In the genomic region with DNA sequence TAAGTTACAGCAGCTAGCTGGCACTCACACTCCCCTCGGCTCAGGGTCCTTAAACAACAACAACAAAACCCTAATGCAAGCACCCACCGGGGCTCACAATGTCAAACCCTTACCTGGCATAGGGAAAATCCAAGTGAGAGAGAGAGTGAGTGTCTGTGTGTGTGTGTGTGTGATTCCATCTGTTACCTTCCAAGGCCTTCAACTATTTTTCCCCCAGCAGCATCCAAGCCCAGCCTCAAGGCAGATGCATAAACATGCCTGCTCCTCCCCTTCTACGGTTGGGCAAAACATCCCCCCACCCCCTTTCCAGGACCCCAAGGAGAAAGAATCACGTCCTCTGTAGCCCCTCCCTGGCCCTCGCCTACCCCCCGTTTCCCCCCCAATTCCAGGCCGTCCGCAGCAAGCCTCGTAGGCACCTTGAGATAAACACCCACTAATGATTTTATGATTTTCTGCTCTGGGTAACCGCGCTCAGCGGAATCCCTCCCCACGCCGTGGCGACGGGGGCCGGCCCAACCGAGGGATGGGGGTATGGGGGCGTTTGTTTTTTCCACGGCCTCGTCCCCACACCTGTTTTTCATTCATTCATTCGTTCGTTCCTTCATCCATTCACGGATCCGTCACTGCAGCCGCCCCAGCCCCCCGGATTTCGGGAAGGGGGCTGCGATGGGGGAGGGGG, we compare ENCODE assay signal across 9 cellular contexts. TPM values are rescaled to one million over a fixed set of nuclear protein-coding genes. Genes with fewer than 3 reads are reported as not detected.
DNase-seq lines count a peak whose midpoint lies in the region; ATAC-seq and TF ChIP-seq lines count a peak whose summit lies in the region.
"Not testable (repeated sequence)": the region's sequence is repeated elsewhere in the genome, so short reads cannot be mapped to it uniquely, and the experiment has no call there.
"Had no signal": no experiment of that assay in that cellular context is flagged by ENCODE, and none has a peak within 500 bp of the region (broad histone marks: within the 10 kb centered on the region; RNA-seq: fewer than 3 reads in every experiment).

No MANE protein-coding gene starts in this region.

- not testable (repeated sequence) for ATAC-seq in CD8-positive, alpha-beta T cell; effector memory CD8-positive, alpha-beta T cell (replicated peaks)

- WGBS in ovary, 3 donors, result 1 to 2% (median 1%) methylated on average over 25 to 29 of the region's 29 CpGs

- peaks cover 11% of the 10 kb centered on the region for H3K4me1 ChIP-seq in CD8-positive, alpha-beta T cell (ENCODE audit: insufficient read depth, low read length)
- H3K4me1 ChIP-seq in SJCRH30; ovary (ENCODE audit: insufficient read depth): not testable (repeated sequence)

- H3K27ac ChIP-seq in CD8-positive, alpha-beta T cell (ENCODE audit: low read depth, low read length); SJCRH30: not testable (repeated sequence)
- H3K27ac ChIP-seq in ovary, result peak overlapping the region in 1 of 2 donors; percentile 21
- peak overlapping the region; percentile 86 for H3K27ac ChIP-seq in substantia nigra (ENCODE audit: low read depth, low read length, poor library complexity, severe bottlenecking)

- H3K27me3 ChIP-seq in CD8-positive, alpha-beta T cell (ENCODE audit: insufficient read depth, low read length); SJCRH30; ovary: not testable (repeated sequence)

- H3K4me1 Mint-ChIP-seq in CD8-positive, alpha-beta T cell (ENCODE audit: low read depth), result peaks cover 12% of the 10 kb centered on the region
- H3K4me1 Mint-ChIP-seq in activated naive CD4-positive, alpha-beta T cell treated with anti-CD3 and anti-CD28 coated beads, Interleukin-2, amount 10 ng/mL, durations not matched to agents 7 days and 5 days, result peaks cover 26% of the 10 kb centered on the region
- peaks cover 17% of the 10 kb centered on the region in 2 donors for H3K4me1 Mint-ChIP-seq in effector memory CD8-positive, alpha-beta T cell (ENCODE audit: low read depth in 2 of 2)

- H3K36me3 ChIP-seq in CD8-positive, alpha-beta T cell (ENCODE audit: insufficient read depth, low read length); SJCRH30; ovary: not testable (repeated sequence)

- TF ChIP-seq CTCF in CD8-positive, alpha-beta T cell (IDR thresholded peaks at IDR 0.05); LNCaP clone FGC (IDR thresholded peaks at IDR 0.05; ENCODE audit: control insufficient read depth, extremely low read depth, insufficient read depth); ovary (IDR thresholded peaks at IDR 0.05): not testable (repeated sequence)

- not testable (repeated sequence) for H3K36me3 Mint-ChIP-seq in CD8-positive, alpha-beta T cell; activated naive CD4-positive, alpha-beta T cell treated with anti-CD3 and anti-CD28 coated beads, Interleukin-2, amount 10 ng/mL, durations not matched to agents 7 days and 5 days
- peaks cover 24% of the 10 kb centered on the region for H3K36me3 Mint-ChIP-seq in effector memory CD8-positive, alpha-beta T cell (ENCODE audit: insufficient read depth)

- intact Hi-C loops in CD8-positive, alpha-beta T cell (cut with DNase I, micrococcal nuclease), result loop anchor here (5.0 kb wide), 2 partner anchors 49 to 76 kb away; no protein-coding TSS in a partner anchor
- intact Hi-C loops in ovary (cut with DNase I), result not testable (repeated sequence)

- not testable (repeated sequence) for H3K27me3 Mint-ChIP-seq in CD8-positive, alpha-beta T cell (ENCODE audit: low read depth); effector memory CD8-positive, alpha-beta T cell
- H3K27me3 Mint-ChIP-seq in activated naive CD4-positive, alpha-beta T cell treated with anti-CD3 and anti-CD28 coated beads, Interleukin-2, amount 10 ng/mL, durations not matched to agents 7 days and 5 days, result peaks cover 29% of the 10 kb centered on the region

- TF ChIP-seq POLR2A in ovary (IDR thresholded peaks at IDR 0.05), result not testable (repeated sequence)

- POLR2A ChIA-PET in CD8-positive, alpha-beta T cell (lab: Charles Lee), result interaction anchor here (0.6 to 1.2 kb wide), 4 partner anchors 49 to 158 kb away, joined by 3 to 5 read pairs (median 4); a partner anchor contains a TSS

- H3K9me3 ChIP-seq in CD8-positive, alpha-beta T cell (ENCODE audit: low read length); SJCRH30 (replicated peaks); ovary: not testable (repeated sequence)

- not testable (repeated sequence) for DNase-seq in CD8-positive, alpha-beta T cell; LNCaP clone FGC (ENCODE audit: low read depth); activated naive CD4-positive, alpha-beta T cell treated with anti-CD3 and anti-CD28 coated beads, Interleukin-2, amount 10 ng/mL, durations not matched to agents 7 days and 5 days; effector memory CD8-positive, alpha-beta T cell
- peak; percentile 31 to 40 for DNase-seq in SJCRH30
- peak; percentile 30 for DNase-seq in iris pigment epithelial cell (ENCODE audit: low read depth)
- peak in 4 of 5 donors; percentile 18 to 41 (median 32) for DNase-seq in ovary
- peak in 13 of 49 donors; percentile 3 to 42 (median 16) for DNase-seq in substantia nigra (lab: John Stamatoyannopoulos, UW)

- not testable (repeated sequence) for TF ChIP-seq EP300 in ovary (IDR thresholded peaks at IDR 0.05)

- H3K27ac Mint-ChIP-seq in CD8-positive, alpha-beta T cell, result peak overlapping the region; percentile 55
- H3K27ac Mint-ChIP-seq in activated naive CD4-positive, alpha-beta T cell treated with anti-CD3 and anti-CD28 coated beads, Interleukin-2, amount 10 ng/mL, durations not matched to agents 7 days and 5 days, result peak overlapping the region; percentile 49
- H3K27ac Mint-ChIP-seq in effector memory CD8-positive, alpha-beta T cell, result peak overlapping the region; percentile 10 to 51

- H3K4me3 Mint-ChIP-seq in CD8-positive, alpha-beta T cell, result peak overlapping the region; percentile 76
- H3K4me3 Mint-ChIP-seq in activated naive CD4-positive, alpha-beta T cell treated with anti-CD3 and anti-CD28 coated beads, Interleukin-2, amount 10 ng/mL, durations not matched to agents 7 days and 5 days, result peak overlapping the region; percentile 78
- peak overlapping the region; percentile 76 to 78 for H3K4me3 Mint-ChIP-seq in effector memory CD8-positive, alpha-beta T cell

- CTCF ChIA-PET in CD8-positive, alpha-beta T cell (lab: Charles Lee); activated naive CD4-positive, alpha-beta T cell treated with anti-CD3 and anti-CD28 coated beads, Interleukin-2, amount 10 ng/mL, durations not matched to agents 7 days and 5 days (lab: Charles Lee): not testable (repeated sequence)

- H3K4me3 ChIP-seq in CD8-positive, alpha-beta T cell (ENCODE audit: low read depth, low read length), result not testable (repeated sequence)
- H3K4me3 ChIP-seq in LNCaP clone FGC (ENCODE audit: low read depth, low read length) (peak overlapping the region; percentile 36), SJCRH30 (peak overlapping the region; percentile 98), ovary (peak overlapping the region; percentile 85)

- H3K9me3 Mint-ChIP-seq in CD8-positive, alpha-beta T cell; activated naive CD4-positive, alpha-beta T cell treated with anti-CD3 and anti-CD28 coated beads, Interleukin-2, amount 10 ng/mL, durations not matched to agents 7 days and 5 days; effector memory CD8-positive, alpha-beta T cell: not testable (repeated sequence)

RNA-seq across cellular contexts. Expression of a gene that starts 36.4 kb away (rescaled TPM):
- not detected for total RNA-seq in CD8-positive, alpha-beta T cell
- 0.06 TPM in 1 of 2 replicates, not detected in the other for total RNA-seq in SJCRH30 (2014; rRNA removed; shearing (Covaris generic))
- not detected for total RNA-seq in ovary
- polyA plus RNA-seq in ovary, result under 1 TPM in 1 of 2 donors, not detected in 1; 0.12 TPM
- total RNA-seq: mucosa of gallbladder had no signal

RNA-seq across cellular contexts. Expression of a gene that starts 51.3 kb away (rescaled TPM):
- 10 to 100 TPM; 34.6 to 37.0 TPM for total RNA-seq in CD8-positive, alpha-beta T cell
- not detected in 2 replicates for total RNA-seq in SJCRH30 (2014; rRNA removed; shearing (Covaris generic))
- total RNA-seq in ovary, result 1 to 10 TPM in 1 of 7 donors, under 1 TPM in 4, not detected in 2; 0.25 to 1.7 (median 0.48) TPM
- polyA plus RNA-seq in ovary, result under 1 TPM; 0.12 to 0.21 TPM

Comparison
In these comparisons a context has a peak if more than half of its experiments do, and no peak if none do; other contexts are left out.
1. RNA of a gene that starts 51.3 kb away (total RNA-seq): 34.6 to 37.0 TPM in CD8-positive, alpha-beta T cell; 0.25 to 1.7 TPM in ovary and not detected in SJCRH30; every median in the first group is over 10 times any median in the second.
2. Peak in every context shown above with its lines, with median percentiles within 50 percentile points of each other: H3K27ac Mint-ChIP-seq and H3K4me3 Mint-ChIP-seq.